In the genomic region with DNA sequence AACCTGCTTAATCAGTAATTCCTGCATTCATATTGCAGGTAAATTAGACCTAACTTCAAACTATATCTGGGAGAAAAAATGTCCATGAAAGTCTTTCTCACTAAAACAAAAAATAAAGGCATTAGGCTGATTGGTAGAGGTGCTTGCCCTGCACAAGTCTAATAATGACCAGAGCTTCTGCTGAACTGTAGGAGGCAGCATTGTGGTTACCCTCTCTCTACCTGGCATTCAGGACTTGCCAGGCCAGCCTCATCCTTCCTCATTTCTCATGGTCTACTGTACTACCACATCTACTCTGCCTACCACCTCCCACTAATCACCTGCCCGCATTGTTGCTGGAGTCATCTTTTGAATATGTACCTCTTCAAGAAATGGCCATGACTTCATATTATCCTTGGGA, we compare ENCODE assay signal across 24 cellular contexts.
"Had no signal": no experiment of that assay in that cellular context is flagged by ENCODE, and none has a peak within 500 bp of the region (broad histone marks: within the 10 kb centered on the region; RNA-seq: fewer than 3 reads in every experiment).

No MANE protein-coding gene starts in this region.

- H3K4me3 ChIP-seq: Peyer's patch, SJCRH30 had no signal

- H3K36me3 Mint-ChIP-seq: activated naive CD8-positive, alpha-beta T cell; brain had no signal

- H3K4me1 ChIP-seq: Peyer's patch, SJCRH30 had no signal

- H3K4me1 Mint-ChIP-seq: activated CD4-positive, alpha-beta memory T cell treated with anti-CD3 and anti-CD28 coated beads, Interleukin-2, amount 10 ng/mL, durations not matched to agents 7 days and 5 days; activated CD4-positive, alpha-beta T cell treated with anti-CD3 and anti-CD28 coated beads for 36 hours; brain had no signal

- H3K27ac Mint-ChIP-seq: activated CD4-positive, alpha-beta memory T cell treated with anti-CD3 and anti-CD28 coated beads, Interleukin-2, amount 10 ng/mL, durations not matched to agents 7 days and 5 days; activated CD4-positive, alpha-beta T cell treated with anti-CD3 and anti-CD28 coated beads for 36 hours; activated naive CD8-positive, alpha-beta T cell; brain had no signal

- H3K9ac ChIP-seq: SK-N-SH had no signal

- H3K27me3 ChIP-seq: Peyer's patch, SJCRH30 had no signal

- H3K27me3 Mint-ChIP-seq: brain had no signal

- H3K4me2 ChIP-seq: SK-N-SH had no signal

- H3K9me3 ChIP-seq: Peyer's patch, SJCRH30, SK-N-SH had no signal

- DNase-seq: activated CD4-positive, alpha-beta memory T cell treated with anti-CD3 and anti-CD28 coated beads, Interleukin-2, amount 10 ng/mL, durations not matched to agents 7 days and 5 days; activated CD4-positive, alpha-beta T cell treated with anti-CD3 and anti-CD28 coated beads for 36 hours; activated CD4-positive, alpha-beta T cell treated with anti-CD3 and anti-CD28 coated beads, Interleukin-2, amount 50 U/mL, for 1 hour; activated effector memory CD4-positive, alpha-beta T cell treated with Interleukin-2 at 50 U/mL for 16 hours; activated naive CD4-positive, alpha-beta T cell treated with Interleukin-2 at 50 U/mL for 16 hours; activated T-cell treated with anti-CD3 and anti-CD28 coated beads, Interleukin-2, amount 50 U/mL, for 1 hour; amygdala; NCI-H1105; NCI-H1436; NCI-H1694 treated with DMSO at 0.1 percent for 48 hours; NCI-H2029 treated with DMSO at 0.1 percent for 48 hours; NCI-H345; NCI-H510A; NCI-H526 treated with DMSO at 0.1 percent for 48 hours; NCI-H82; Peyer's patch; Right ventricle myocardium superior; SJCRH30; SK-N-SH; T-helper 1 cell had no signal

- H3K4me3 Mint-ChIP-seq: activated CD4-positive, alpha-beta memory T cell treated with anti-CD3 and anti-CD28 coated beads, Interleukin-2, amount 10 ng/mL, durations not matched to agents 7 days and 5 days; activated CD4-positive, alpha-beta T cell treated with anti-CD3 and anti-CD28 coated beads for 36 hours; activated naive CD8-positive, alpha-beta T cell; brain had no signal

- ATAC-seq: activated CD4-positive, alpha-beta T cell treated with anti-CD3 and anti-CD28 coated beads for 36 hours had no signal

- H3K9me2 ChIP-seq: SK-N-SH had no signal

- H3K36me3 ChIP-seq: Peyer's patch, SJCRH30 had no signal

- H3K27ac ChIP-seq: Peyer's patch, RWPE1, SJCRH30, VCaP had no signal
